In genomic region chr14:77040995-77041744, GRCh38 we compare ENCODE assay signal across 8 cellular contexts. TPM values are rescaled to one million over a fixed set of nuclear protein-coding genes. Genes with fewer than 3 reads are reported as not detected.
DNase-seq lines count a peak whose midpoint lies in the region; ATAC-seq and TF ChIP-seq lines count a peak whose summit lies in the region.

No MANE protein-coding gene starts in this region.

- intact Hi-C loops in lower leg skin (cut with DNase I; ENCODE audit: low total_unique reads): no loop called here

- no peaks in the 10 kb centered on the region for H3K36me3 ChIP-seq in DND-41 (ENCODE audit: insufficient read depth, low read length)
- no peaks in the 10 kb centered on the region for H3K36me3 ChIP-seq in mucosa of rectum (ENCODE audit: control insufficient read depth in 2 of 2, insufficient read depth in 2 of 2, low read length in 2 of 2)

- ATAC-seq in DND-41 (ENCODE audit: insufficient read depth, low read depth) (peak; percentile 12), HG03135 (IDR thresholded peaks at IDR 0.05; ENCODE audit: unreplicated experiment) (no peak)

- no peaks in the 10 kb centered on the region for H3K79me2 ChIP-seq in DND-41 (ENCODE audit: insufficient read depth, low read length)

- H3K4me3 ChIP-seq in DND-41 (ENCODE audit: low read depth in 1 of 2, low read length in 2 of 2): peak overlapping the region in 1 of 2 experiments; percentile 42; a peak in 2 of 4 replicates
- H3K4me3 ChIP-seq in mucosa of rectum (ENCODE audit: low read length in 2 of 2): peak overlapping the region in 1 of 2 donors; percentile 65
- no peak overlapping the region for H3K4me3 ChIP-seq in lower leg skin (ENCODE audit: low read depth, poor library complexity, severe bottlenecking)

- H3K27me3 ChIP-seq in DND-41 (ENCODE audit: insufficient read depth, low read length, poor library complexity) (no peaks in the 10 kb centered on the region), mucosa of rectum (ENCODE audit: control insufficient read depth in 2 of 2, insufficient read depth in 2 of 2, low read length in 2 of 2) (no peaks in the 10 kb centered on the region)

- H3K4me1 Mint-ChIP-seq in brain: peaks cover 98% of the 10 kb centered on the region

- TF ChIP-seq CTCF in DND-41 (IDR thresholded peaks at IDR 0.05; ENCODE audit: borderline replicate concordance, extremely low read depth, low read length, poor library complexity, severe bottlenecking) (no peak), brain (conservative IDR thresholded peaks at IDR 0.05) (no peak), lower leg skin (IDR thresholded peaks at IDR 0.05) (no peak)

- H3K27me3 Mint-ChIP-seq in brain: no peaks in the 10 kb centered on the region

- H4K20me1 ChIP-seq in DND-41 (ENCODE audit: insufficient read depth, low read length): no peaks in the 10 kb centered on the region

- peak overlapping the region; percentile 98 to 100 (median 100) for H3K27ac Mint-ChIP-seq in brain

- peak overlapping the region; percentile 79 for H2AFZ ChIP-seq in DND-41 (ENCODE audit: low read depth, low read length)

- WGBS in lower leg skin, 2 donors: 27 to 30% methylated on average over 17 of the region's 17 CpGs

- H3K27ac ChIP-seq in DND-41 (ENCODE audit: low read length): peak overlapping the region; percentile 84
- H3K27ac ChIP-seq in mucosa of rectum (ENCODE audit: low read depth in 2 of 2, low read length in 2 of 2): peak overlapping the region; percentile 88 to 95

- H3K4me1 ChIP-seq in DND-41 (ENCODE audit: insufficient read depth, low read length): peaks cover 79% of the 10 kb centered on the region
- peaks cover 63 to 73% of the 10 kb centered on the region in 2 donors for H3K4me1 ChIP-seq in mucosa of rectum (ENCODE audit: control insufficient read depth in 2 of 2, insufficient read depth in 2 of 2, low read length in 2 of 2)

- H3K9ac ChIP-seq in DND-41 (ENCODE audit: low read depth, low read length): peak overlapping the region; percentile 60
- H3K9ac ChIP-seq in mucosa of rectum (ENCODE audit: low read depth in 1 of 2, low read length in 2 of 2): peak overlapping the region; percentile 48 to 68

- peaks cover 0 to 3% (median 0%) of the 10 kb centered on the region in 5 experiments for H3K9me3 Mint-ChIP-seq in brain

- H3K9me3 ChIP-seq in DND-41 (ENCODE audit: insufficient read depth, low read length, severe bottlenecking): no peaks in the 10 kb centered on the region
- no peaks in the 10 kb centered on the region for H3K9me3 ChIP-seq in mucosa of rectum (ENCODE audit: control insufficient read depth in 2 of 2, low read length in 2 of 2)

- no peaks in the 10 kb centered on the region for H3K36me3 Mint-ChIP-seq in brain

- no peak for TF ChIP-seq POLR2A in lower leg skin (IDR thresholded peaks at IDR 0.05)

- H3K4me3 Mint-ChIP-seq in brain: peak overlapping the region; percentile 80 to 87 (median 86)

- H3K4me2 ChIP-seq in DND-41 (ENCODE audit: insufficient read depth, low read length): peak overlapping the region; percentile 61

- DNase-seq in DND-41: peak; percentile 67
- DNase-seq in NCI-H2107 treated with DMSO at 0.1 percent for 48 hours (lab: John Stamatoyannopoulos, UW; ENCODE audit: unreplicated experiment): peak; percentile 91
- DNase-seq in dedifferentiated amniotic fluid mesenchymal stem cell (ENCODE audit: extremely low spot score): no peak
- no peak for DNase-seq in stimulated activated CD4-positive, alpha-beta T cell treated with anti-CD3 and anti-CD28 coated beads, Interleukin-2, amount 100 ng/mL, for 48 hours
- DNase-seq in lower leg skin (ENCODE audit: low spot score in 2 of 2): no peak

RNA-seq across cellular contexts. Expression of gene IRF2BPL, which starts 12.7 kb away (rescaled TPM):
- 49.8 TPM for polyA plus RNA-seq in brain (ENCODE audit: insufficient read depth, low read depth, low replicate concordance)
- total RNA-seq in lower leg skin: 100 to 1,000 TPM in 1 of 4 donors, 10 to 100 TPM in 3; 64.5 to 100 (median 94.0) TPM

RNA-seq across cellular contexts. Expression of gene CIPC, which starts 56.9 kb away (rescaled TPM):
- polyA plus RNA-seq in brain (ENCODE audit: insufficient read depth, low read depth, low replicate concordance): 18.4 TPM
- total RNA-seq in lower leg skin: 10 to 100 TPM; 36.6 to 60.0 (median 52.1) TPM

Comparison
In these comparisons a context has a peak if more than half of its experiments do, and no peak if none do; other contexts are left out.
1. DNase-seq: peak in DND-41 (single experiment) and NCI-H2107 treated with DMSO at 0.1 percent for 48 hours (single experiment); none in dedifferentiated amniotic fluid mesenchymal stem cell (single experiment), stimulated activated CD4-positive, alpha-beta T cell treated with anti-CD3 and anti-CD28 coated beads, Interleukin-2, amount 100 ng/mL, for 48 hours (0 of 2) and lower leg skin (0 of 2).